21 cellular contexts compared by ENCODE assay signal in genomic region chr10:98013122-98013521, GRCh38. TPM values are rescaled to one million over a fixed set of nuclear protein-coding genes. Genes with fewer than 3 reads are reported as not detected.
"Had no signal": no experiment of that assay in that cellular context is flagged by ENCODE, and none has a peak within 500 bp of the region (broad histone marks: within the 10 kb centered on the region; RNA-seq: fewer than 3 reads in every experiment).

No MANE protein-coding gene starts in this region.

- H3K36me3 ChIP-seq: prostate gland, stomach, transverse colon had no signal

- H3K27ac ChIP-seq: foreskin keratinocyte, prostate gland, skin epidermis, stomach, transverse colon, VCaP had no signal

- DNase-seq: activated CD4-positive, alpha-beta T cell treated with anti-CD3 and anti-CD28 coated beads, Interleukin-2, amount 10 ng/mL, durations not matched to agents 7 days and 5 days; activated CD4-positive, CD25-positive, alpha-beta regulatory T cell treated with anti-CD3 and anti-CD28 coated beads, Interleukin-2, amount 50 U/mL, for 72 hours; activated CD8-positive, alpha-beta T cell treated with anti-CD3 and anti-CD28 coated beads, Interleukin-2, amount 10 ng/mL, durations not matched to agents 7 days and 5 days; activated gamma-delta T cell treated with Interleukin-2 at 50 U/mL for 16 hours; aorta; effector CD4-positive, alpha-beta T cell; hippocampal formation; left ventricle myocardium superior; mammary epithelial cell; midbrain; natural killer cell; right cardiac atrium; stimulated activated CD4-positive, alpha-beta T cell treated with anti-CD3 and anti-CD28 coated beads, Interleukin-1b, Interleukin-23, amount 100 ng/mL, for 48 hours; stomach; transverse colon had no signal

- ATAC-seq: activated CD8-positive, alpha-beta T cell treated with anti-CD3 and anti-CD28 coated beads, Interleukin-2, amount 10 ng/mL, durations not matched to agents 7 days and 5 days; activated naive CD4-positive, alpha-beta T cell treated with anti-CD3 and anti-CD28 coated beads, Interleukin-2, amount 50 U/mL, for 72 hours; foreskin keratinocyte; left ventricle myocardium superior; natural killer cell; right cardiac atrium had no signal

- H3K9me3 ChIP-seq: prostate gland, stomach, transverse colon had no signal

- H3K4me1 ChIP-seq: foreskin keratinocyte, prostate gland, stomach, transverse colon had no signal

- H3K4me3 ChIP-seq: prostate gland, skin epidermis, stomach, transverse colon had no signal

RNA-seq across cellular contexts. Expression of gene CRTAC1, which starts 17.3 kb away (rescaled TPM):
- total RNA-seq: activated CD4-positive, alpha-beta T cell treated with anti-CD3 and anti-CD28 coated beads, Interleukin-2, amount 10 ng/mL, durations not matched to agents 7 days and 5 days; activated CD8-positive, alpha-beta T cell treated with anti-CD3 and anti-CD28 coated beads, Interleukin-2, amount 10 ng/mL, durations not matched to agents 7 days and 5 days; activated naive CD4-positive, alpha-beta T cell treated with anti-CD3 and anti-CD28 coated beads, Interleukin-2, amount 50 U/mL, for 72 hours; activated T-helper 1 cell treated with anti-CD3 and anti-CD28 coated beads, Interleukin-12 subunit alpha, Interleukin-12 subunit beta, Interleukin-2, Interleukin-4 antibody, amounts not matched to agents 30 ng/mL and 10 ng/mL and 1 ng/mL, durations not matched to agents 14 hours and 24 hours and 36 hours; foreskin keratinocyte; mammary epithelial cell; natural killer cell had no signal
